In genomic region chr16:87694441-87695125, GRCh38 we compare ENCODE assay signal across 24 cellular contexts.
"Had no signal": no experiment of that assay in that cellular context is flagged by ENCODE, and none has a peak within 500 bp of the region (broad histone marks: within the 10 kb centered on the region; RNA-seq: fewer than 3 reads in every experiment).

No MANE protein-coding gene starts in this region.

- DNase-seq: activated CD4-positive, alpha-beta T cell treated with anti-CD3 and anti-CD28 coated beads, Interleukin-2, amount 50 U/mL, for 1 hour; activated CD4-positive, CD25-positive, alpha-beta regulatory T cell treated with anti-CD3 and anti-CD28 coated beads, Interleukin-2, amount 50 U/mL, for 72 hours; activated naive CD4-positive, alpha-beta T cell treated with anti-CD3 and anti-CD28 coated beads for 36 hours; activated T-cell treated with anti-CD3 and anti-CD28 coated beads, Interleukin-2, amount 50 U/mL, for 1 hour; aorta; brain microvascular endothelial cell; central memory CD4-positive, alpha-beta T cell; colonic mucosa; endodermal cell; heart left ventricle; islet precursor cell; left cardiac atrium; nephron progenitor cell; retina; sigmoid colon; stimulated activated CD4-positive, alpha-beta T cell treated with anti-CD3 and anti-CD28 coated beads, Interleukin-15, amount 100 ng/mL, for 24 hours; stimulated activated CD8-positive, alpha-beta memory T cell treated with anti-CD3 and anti-CD28 coated beads, Interleukin-4, amount 100 ng/mL, for 48 hours; stimulated activated naive CD4-positive, alpha-beta T cell treated with Interleukin-2 at 50 U/mL for 16 hours; T-helper 2 cell had no signal

- H3K9me3 Mint-ChIP-seq: activated naive CD4-positive, alpha-beta T cell treated with anti-CD3 and anti-CD28 coated beads for 36 hours; endodermal cell; nephron progenitor cell; type B pancreatic cell had no signal

- H3K27me3 ChIP-seq: colonic mucosa, vagina had no signal

- H3K27me3 Mint-ChIP-seq: type B pancreatic cell had no signal

- H3K27ac ChIP-seq: brain microvascular endothelial cell, colonic mucosa, gastroesophageal sphincter, heart left ventricle, sigmoid colon, thoracic aorta, vagina had no signal

- H3K27ac Mint-ChIP-seq: activated naive CD4-positive, alpha-beta T cell treated with anti-CD3 and anti-CD28 coated beads for 36 hours; endodermal cell; nephron progenitor cell; type B pancreatic cell had no signal

- H3K36me3 ChIP-seq: brain microvascular endothelial cell, colonic mucosa, vagina had no signal

- H3K4me3 Mint-ChIP-seq: activated naive CD4-positive, alpha-beta T cell treated with anti-CD3 and anti-CD28 coated beads for 36 hours; endodermal cell; nephron progenitor cell; type B pancreatic cell had no signal

- ATAC-seq: gastroesophageal sphincter, heart left ventricle, left cardiac atrium had no signal

- H3K4me1 Mint-ChIP-seq: endodermal cell, nephron progenitor cell had no signal

- H3K4me3 ChIP-seq: colonic mucosa, gastroesophageal sphincter, heart left ventricle, sigmoid colon, smooth muscle cell, thoracic aorta, vagina had no signal

- H3K9me3 ChIP-seq: colonic mucosa, gastroesophageal sphincter, heart left ventricle, sigmoid colon, thoracic aorta, vagina had no signal

- H3K36me3 Mint-ChIP-seq: type B pancreatic cell had no signal

- H3K4me1 ChIP-seq: colonic mucosa, vagina had no signal

- H3K4me2 ChIP-seq: smooth muscle cell had no signal
